Comparison of ENCODE assay signal across 10 cellular contexts in the genomic region with DNA sequence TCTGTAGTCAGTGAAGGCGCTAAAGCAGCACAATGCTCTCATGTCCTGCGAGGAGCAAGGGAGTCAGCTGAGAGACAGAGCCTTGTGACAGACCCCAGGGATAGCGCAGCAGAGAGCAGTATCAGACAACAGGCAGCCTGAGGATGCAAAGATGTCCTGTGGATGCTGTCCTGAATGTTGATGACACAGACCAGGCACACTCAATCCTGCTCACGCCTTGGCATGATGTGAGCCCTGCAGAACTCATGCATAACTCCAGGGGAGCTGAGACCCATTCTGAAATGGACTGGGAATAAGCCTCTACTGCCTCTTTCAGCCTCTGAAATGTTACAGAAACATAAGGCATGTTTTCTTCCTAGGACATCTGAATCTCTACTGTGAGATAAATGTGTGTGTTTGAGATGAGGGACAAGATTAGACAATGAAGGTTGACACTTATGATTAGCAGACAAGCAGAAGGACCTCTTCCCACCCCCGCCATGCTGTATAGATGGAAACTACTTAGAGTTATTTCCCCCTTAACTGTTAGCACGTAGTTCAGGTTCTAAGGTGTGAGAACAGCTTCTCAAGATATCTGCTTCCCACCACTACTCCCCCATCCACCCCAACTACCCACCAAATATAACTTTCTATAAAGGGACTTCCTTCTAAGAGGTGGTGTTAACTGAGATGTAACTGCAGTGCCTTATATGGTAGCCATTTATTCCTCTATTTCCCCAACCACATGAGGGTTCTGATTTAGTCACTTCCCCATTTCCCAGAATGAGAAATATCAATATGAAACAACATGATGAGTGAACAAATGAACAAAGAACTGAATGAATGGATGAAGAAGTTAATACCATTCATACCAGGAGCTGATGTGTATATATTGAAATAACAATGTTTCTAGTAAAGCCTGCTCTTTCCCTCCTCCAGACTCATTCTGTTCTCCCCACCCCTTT. TPM values are rescaled to one million over a fixed set of nuclear protein-coding genes. Genes with fewer than 3 reads are reported as not detected.
DNase-seq lines count a peak whose midpoint lies in the region; ATAC-seq lines count a peak whose summit lies in the region.
"Had no signal": no experiment of that assay in that cellular context is flagged by ENCODE, and none has a peak within 500 bp of the region (broad histone marks: within the 10 kb centered on the region; RNA-seq: fewer than 3 reads in every experiment).

No MANE protein-coding gene starts in this region.

- H3K4me1 Mint-ChIP-seq in naive B cell, result peaks cover 54 to 90% (median 84%) of the 10 kb centered on the region in 3 donors

- peaks cover 4 to 24% (median 8%) of the 10 kb centered on the region in 7 donors for H3K9me3 Mint-ChIP-seq in naive B cell

- DNase-seq in activated CD4-positive, CD25-positive, alpha-beta regulatory T cell treated with anti-CD3 and anti-CD28 coated beads, Interleukin-2, amount 50 U/mL, for 72 hours, result no peak
- peak; percentile 36 for DNase-seq in naive B cell
- DNase-seq in HPDE6-E6E7 (ENCODE audit: extremely low spot score), result no peak
- no peak for DNase-seq in effector CD4-positive, alpha-beta T cell
- DNase-seq: erythroblast, SHP77 had no signal

- peak overlapping the region; percentile 61 to 90 (median 84) for H3K27ac Mint-ChIP-seq in naive B cell

- peak; percentile 80 for ATAC-seq in activated CD4-positive, CD25-positive, alpha-beta regulatory T cell treated with anti-CD3 and anti-CD28 coated beads, Interleukin-2, amount 50 U/mL, for 24 hours
- peak; percentile 38 for ATAC-seq in GM21576 (IDR thresholded peaks at IDR 0.05; ENCODE audit: unreplicated experiment)
- peak; percentile 58 for ATAC-seq in HG03571 (IDR thresholded peaks at IDR 0.05; ENCODE audit: unreplicated experiment)
- peak; percentile 56 to 63 for ATAC-seq in naive B cell (ENCODE audit: low read depth in 2 of 2)
- ATAC-seq in HG03439 (IDR thresholded peaks at IDR 0.05; ENCODE audit: unreplicated experiment), result no peak

- peaks cover 0 to 20% of the 10 kb centered on the region in 2 donors for H3K36me3 Mint-ChIP-seq in naive B cell

- no peaks in the 10 kb centered on the region for H3K27me3 Mint-ChIP-seq in naive B cell

- peak overlapping the region; percentile 11 to 89 (median 66) for H3K4me3 Mint-ChIP-seq in naive B cell

RNA-seq across cellular contexts. Expression of a gene that starts 7.4 kb away (rescaled TPM):
- polyA plus RNA-seq in naive B cell (ENCODE audit: low read depth in 6 of 6), result 100 to 1,000 TPM in 3 of 6 donors, 10 to 100 TPM in 3; 63.0 to 147 (median 106) TPM
